15 cellular contexts compared by ENCODE assay signal in the genomic region with DNA sequence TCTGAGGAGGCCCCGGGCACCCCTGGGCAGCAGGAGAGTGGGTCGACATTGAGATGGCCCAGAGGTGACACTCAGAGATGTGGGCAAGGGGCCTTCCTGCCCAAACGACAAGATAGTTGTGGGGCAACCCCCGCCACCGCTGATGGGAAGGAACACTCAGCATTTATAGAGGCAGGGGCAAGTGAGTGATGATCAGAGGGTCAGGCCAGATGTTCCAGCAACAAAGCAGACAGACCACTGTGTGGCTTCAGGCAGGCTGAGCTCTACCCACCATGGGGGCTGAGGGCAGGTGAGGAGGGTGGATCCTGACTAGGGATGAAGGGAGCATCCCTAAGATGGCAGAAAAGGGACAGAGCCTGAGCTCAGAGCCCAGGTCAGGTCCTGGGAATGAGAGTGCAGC.
DNase-seq lines count a peak whose midpoint lies in the region; ATAC-seq and TF ChIP-seq lines count a peak whose summit lies in the region.
"Had no signal": no experiment of that assay in that cellular context is flagged by ENCODE, and none has a peak within 500 bp of the region (broad histone marks: within the 10 kb centered on the region; RNA-seq: fewer than 3 reads in every experiment).

No MANE protein-coding gene starts in this region.

- no peak for TF ChIP-seq CTCF in right atrium auricular region (IDR thresholded peaks at IDR 0.05)
- no peak for TF ChIP-seq CTCF in lung (IDR thresholded peaks at IDR 0.05; ENCODE audit: control extremely low read depth, extremely low read depth)

- H3K9me3 ChIP-seq in right atrium auricular region (no peaks in the 10 kb centered on the region), lung (ENCODE audit: control insufficient read depth in 2 of 2, insufficient read depth in 1 of 2, low read length in 1 of 2) (peaks cover 0 to 2% of the 10 kb centered on the region in 2 donors)

- no peaks in the 10 kb centered on the region for H3K4me1 ChIP-seq in right atrium auricular region
- no peaks in the 10 kb centered on the region for H3K4me1 ChIP-seq in lung (ENCODE audit: control insufficient read depth in 2 of 2, insufficient read depth in 2 of 2, low read length in 2 of 2)

- ATAC-seq in Right ventricle myocardium inferior (no peak), lung (ENCODE audit: insufficient read depth, low FRiP score) (no peak)
- ATAC-seq: CD8-positive, alpha-beta T cell; HCT116 had no signal

- H3K27me3 ChIP-seq in right atrium auricular region: no peaks in the 10 kb centered on the region
- no peaks in the 10 kb centered on the region for H3K27me3 ChIP-seq in lung (ENCODE audit: control insufficient read depth, insufficient read depth)
- H3K27me3 ChIP-seq: BLaER1 treated with 17β-estradiol and CSF1 and Interleukin-3, amounts not matched to agents 10 nM and 100 nM had no signal

- H3K27ac ChIP-seq in right atrium auricular region (no peak overlapping the region), lung (ENCODE audit: low read depth in 1 of 2, low read length in 1 of 2) (no peak overlapping the region)
- H3K27ac ChIP-seq: BLaER1 treated with 17β-estradiol and CSF1 and Interleukin-3, amounts not matched to agents 10 nM and 100 nM had no signal

- H3K4me3 ChIP-seq in right atrium auricular region: no peak overlapping the region
- no peak overlapping the region for H3K4me3 ChIP-seq in lung
- H3K4me3 ChIP-seq: BLaER1 treated with 17β-estradiol and CSF1 and Interleukin-3, amounts not matched to agents 10 nM and 100 nM had no signal

- 88 to 92% methylated on average over 5 of the region's 5 CpGs for WGBS in lung, 2 donors

- no peaks in the 10 kb centered on the region for H3K36me3 ChIP-seq in right atrium auricular region
- no peaks in the 10 kb centered on the region for H3K36me3 ChIP-seq in lung (ENCODE audit: control insufficient read depth in 2 of 2, insufficient read depth in 2 of 2, low read length in 2 of 2)
- H3K36me3 ChIP-seq: BLaER1 treated with 17β-estradiol and CSF1 and Interleukin-3, amounts not matched to agents 10 nM and 100 nM had no signal

- DNase-seq in right atrium auricular region (ENCODE audit: low spot score) (peak; percentile 21), Right ventricle myocardium inferior (ENCODE audit: missing footprints) (no peak), lung (ENCODE audit: low spot score) (peak; percentile 18), posterior vena cava (ENCODE audit: low spot score) (peak; percentile 45), NCI-H1694 treated with DMSO at 0.1 percent for 48 hours (lab: John Stamatoyannopoulos, UW) (no peak)
- DNase-seq in activated naive CD4-positive, alpha-beta T cell (lab: John Stamatoyannopoulos, UW): no peak
- DNase-seq: Calu3, DMS79 treated with DMSO at 0.1 percent for 48 hours, GF-D8, GOT3, H7, HFFc6 had no signal

- intact Hi-C loops in Right ventricle myocardium inferior (cut with DNase I): no loop called here
- intact Hi-C loops in posterior vena cava (cut with DNase I): no loop called here

Comparison
In these comparisons a context has a peak if more than half of its experiments do, and no peak if none do; other contexts are left out.
1. DNase-seq: peak in right atrium auricular region (single experiment), lung (single experiment) and posterior vena cava (single experiment); none in Right ventricle myocardium inferior (single experiment), NCI-H1694 treated with DMSO at 0.1 percent for 48 hours (single experiment) and activated naive CD4-positive, alpha-beta T cell (0 of 4).